16 cellular contexts compared by ENCODE assay signal in genomic region chr3:10771486-10772225, GRCh38. TPM values are rescaled to one million over a fixed set of nuclear protein-coding genes. Genes with fewer than 3 reads are reported as not detected.
"Had no signal": no experiment of that assay in that cellular context is flagged by ENCODE, and none has a peak within 500 bp of the region (broad histone marks: within the 10 kb centered on the region; RNA-seq: fewer than 3 reads in every experiment).

No MANE protein-coding gene starts in this region.

- H3K9me3 ChIP-seq: gastrocnemius medialis had no signal

- H3K27ac Mint-ChIP-seq: activated CD4-positive, alpha-beta T cell treated with anti-CD3 and anti-CD28 coated beads, Interleukin-2, amount 10 ng/mL, durations not matched to agents 24 days and 14 days; activated CD8-positive, alpha-beta T cell treated with anti-CD3 and anti-CD28 coated beads, Interleukin-2, amount 10 ng/mL, durations not matched to agents 7 days and 5 days; activated T-helper 17 cell treated with anti-CD3 and anti-CD28 coated beads, Interleukin-2, amount 50 U/mL, for 72 hours; natural killer cell; stimulated activated memory B cell treated with anti-CD40 and anti-IgM and Interleukin-4, amounts not matched to agents 10 μg/mL and 1 μg/mL and 100 μg/mL, for 72 hours; T-helper 2 cell treated with Interferon-gamma antibody and Interleukin-4, amounts not matched to agents 5 μg/mL and 100 μg/mL, for 36 hours had no signal

- H3K27ac ChIP-seq: gastrocnemius medialis, heart left ventricle, left ventricle myocardium inferior had no signal

- ATAC-seq: activated CD8-positive, alpha-beta T cell treated with anti-CD3 and anti-CD28 coated beads, Interleukin-2, amount 10 ng/mL, durations not matched to agents 7 days and 5 days; activated T-helper 17 cell treated with anti-CD3 and anti-CD28 coated beads, Interleukin-2, amount 50 U/mL, for 72 hours; gastrocnemius medialis; stimulated activated memory B cell treated with anti-CD40 and anti-IgM and Interleukin-4, amounts not matched to agents 10 μg/mL and 1 μg/mL and 100 μg/mL, for 72 hours had no signal

- H3K4me3 ChIP-seq: gastrocnemius medialis, heart left ventricle, left ventricle myocardium inferior had no signal

- H3K36me3 Mint-ChIP-seq: natural killer cell; stimulated activated memory B cell treated with anti-CD40 and anti-IgM and Interleukin-4, amounts not matched to agents 10 μg/mL and 1 μg/mL and 100 μg/mL, for 72 hours had no signal

- H3K4me1 Mint-ChIP-seq: activated CD4-positive, alpha-beta T cell treated with anti-CD3 and anti-CD28 coated beads, Interleukin-2, amount 10 ng/mL, durations not matched to agents 24 days and 14 days; activated T-helper 17 cell treated with anti-CD3 and anti-CD28 coated beads, Interleukin-2, amount 50 U/mL, for 72 hours; natural killer cell; stimulated activated memory B cell treated with anti-CD40 and anti-IgM and Interleukin-4, amounts not matched to agents 10 μg/mL and 1 μg/mL and 100 μg/mL, for 72 hours had no signal

- H3K4me1 ChIP-seq: gastrocnemius medialis, heart left ventricle, left ventricle myocardium inferior had no signal

- H3K27me3 Mint-ChIP-seq: activated CD4-positive, alpha-beta T cell treated with anti-CD3 and anti-CD28 coated beads, Interleukin-2, amount 10 ng/mL, durations not matched to agents 24 days and 14 days had no signal

- DNase-seq: activated CD4-positive, alpha-beta T cell treated with anti-CD3 and anti-CD28 coated beads, Interleukin-2, amount 10 ng/mL, durations not matched to agents 24 days and 14 days; activated CD4-positive, CD25-positive, alpha-beta regulatory T cell; activated CD8-positive, alpha-beta T cell treated with anti-CD3 and anti-CD28 coated beads, Interleukin-2, amount 10 ng/mL, durations not matched to agents 7 days and 5 days; activated naive CD4-positive, alpha-beta T cell treated with Interleukin-2 at 50 U/mL for 16 hours; activated T-cell treated with anti-CD3 and anti-CD28 coated beads for 4 hours; gastrocnemius medialis; heart left ventricle; left ventricle myocardium inferior; mesenchymal stem cell; natural killer cell; stimulated activated CD4-positive, alpha-beta T cell treated with anti-CD3 and anti-CD28 coated beads, Interleukin-2, amount 100 ng/mL, for 48 hours had no signal

- H3K9me3 Mint-ChIP-seq: activated CD4-positive, alpha-beta T cell treated with anti-CD3 and anti-CD28 coated beads, Interleukin-2, amount 10 ng/mL, durations not matched to agents 24 days and 14 days; activated T-helper 17 cell treated with anti-CD3 and anti-CD28 coated beads, Interleukin-2, amount 50 U/mL, for 72 hours; natural killer cell; stimulated activated memory B cell treated with anti-CD40 and anti-IgM and Interleukin-4, amounts not matched to agents 10 μg/mL and 1 μg/mL and 100 μg/mL, for 72 hours; T-helper 2 cell treated with Interferon-gamma antibody and Interleukin-4, amounts not matched to agents 5 μg/mL and 100 μg/mL, for 36 hours had no signal

- H3K36me3 ChIP-seq: gastrocnemius medialis, heart left ventricle, left ventricle myocardium inferior had no signal

- H3K4me3 Mint-ChIP-seq: activated CD4-positive, alpha-beta T cell treated with anti-CD3 and anti-CD28 coated beads, Interleukin-2, amount 10 ng/mL, durations not matched to agents 24 days and 14 days; activated CD8-positive, alpha-beta T cell treated with anti-CD3 and anti-CD28 coated beads, Interleukin-2, amount 10 ng/mL, durations not matched to agents 7 days and 5 days; activated T-helper 17 cell treated with anti-CD3 and anti-CD28 coated beads, Interleukin-2, amount 50 U/mL, for 72 hours; natural killer cell; stimulated activated memory B cell treated with anti-CD40 and anti-IgM and Interleukin-4, amounts not matched to agents 10 μg/mL and 1 μg/mL and 100 μg/mL, for 72 hours; T-helper 2 cell treated with Interferon-gamma antibody and Interleukin-4, amounts not matched to agents 5 μg/mL and 100 μg/mL, for 36 hours had no signal

RNA-seq across cellular contexts. Expression of gene SLC6A11, which starts 44.4 kb away (rescaled TPM):
- total RNA-seq: activated CD4-positive, alpha-beta T cell treated with anti-CD3 and anti-CD28 coated beads, Interleukin-2, amount 10 ng/mL, durations not matched to agents 24 days and 14 days; activated CD8-positive, alpha-beta T cell treated with anti-CD3 and anti-CD28 coated beads, Interleukin-2, amount 10 ng/mL, durations not matched to agents 7 days and 5 days; activated T-helper 17 cell treated with anti-CD3 and anti-CD28 coated beads, Interleukin-2, amount 50 U/mL, for 72 hours; endothelial cell of umbilical vein; gastrocnemius medialis; heart left ventricle; left ventricle myocardium inferior; natural killer cell; skeletal muscle tissue had no signal
- polyA plus RNA-seq: endothelial cell of umbilical vein, heart left ventricle had no signal
